In the genomic region with DNA sequence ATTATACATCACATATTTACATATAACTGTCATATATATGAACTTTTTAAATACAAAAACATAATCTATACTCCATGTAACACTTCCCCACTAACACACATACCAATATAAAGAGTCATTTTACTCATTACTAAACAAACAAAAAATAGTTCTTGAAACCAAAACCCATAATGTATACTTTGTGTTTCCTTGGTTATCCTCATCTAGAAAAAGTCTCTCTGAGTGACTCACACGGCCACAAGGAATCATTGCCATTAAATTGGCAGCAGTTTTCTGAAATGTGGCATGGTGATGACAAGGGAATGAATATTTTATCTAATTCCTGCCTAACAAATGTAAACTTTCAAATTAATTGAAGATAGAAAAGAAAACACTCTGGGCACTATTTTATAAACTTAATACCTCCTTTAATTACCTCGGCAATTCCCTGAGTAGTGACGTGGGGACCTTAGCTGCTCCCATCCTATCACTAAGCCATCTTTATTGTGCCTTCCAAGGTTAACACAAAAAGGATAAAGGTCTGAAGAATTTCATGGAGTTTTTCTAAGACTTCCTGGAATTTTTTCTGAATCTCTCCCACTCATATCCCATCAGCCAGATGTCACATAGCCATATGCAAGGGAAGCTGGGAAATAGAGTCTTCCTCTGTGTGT, we compare ENCODE assay signal across 18 cellular contexts.
DNase-seq lines count a peak whose midpoint lies in the region; ATAC-seq and TF ChIP-seq lines count a peak whose summit lies in the region.
"Had no signal": no experiment of that assay in that cellular context is flagged by ENCODE, and none has a peak within 500 bp of the region (broad histone marks: within the 10 kb centered on the region; RNA-seq: fewer than 3 reads in every experiment).

No MANE protein-coding gene starts in this region.

- peak; percentile 34 for DNase-seq in AG04449 (ENCODE audit: low read depth, low spot score)
- peak; percentile 86 for DNase-seq in HT1080 (ENCODE audit: low read depth)
- DNase-seq in astrocyte of the hippocampus (ENCODE audit: low read depth, low spot score) = peak; percentile 80
- peak; percentile 82 for DNase-seq in glomerular visceral epithelial cell (ENCODE audit: extremely low spot score)
- no peak for DNase-seq in COR-L47 (lab: John Stamatoyannopoulos, UW)
- no peak for DNase-seq in GM19240 (ENCODE audit: insufficient read length, low spot score)
- DNase-seq in NCI-H2171 (lab: John Stamatoyannopoulos, UW) = no peak
- DNase-seq in stimulated activated naive CD8-positive, alpha-beta T cell treated with anti-CD3 and anti-CD28 coated beads, Interleukin-15, Interleukin-2, amounts not matched to agents 100 U/mL and 50 U/mL, for 24 hours = no peak
- DNase-seq: activated CD8-positive, alpha-beta memory T cell treated with anti-CD3 and anti-CD28 coated beads for 24 hours; activated effector memory CD4-positive, alpha-beta T cell treated with anti-CD3 and anti-CD28 coated beads, Interleukin-2, amount 50 U/mL, for 16 hours; caudate nucleus; DND-41; midbrain; NCI-H187; NCI-H82; SJCRH30 had no signal

- POLR2A ChIA-PET in AG04449 (lab: Yijun Ruan, JAX) = no interaction called here

- CTCF ChIA-PET in AG04449 (lab: Yijun Ruan, JAX) = no interaction called here

- ATAC-seq in stimulated activated naive CD8-positive, alpha-beta T cell treated with anti-CD3 and anti-CD28 coated beads, Interleukin-15, Interleukin-2, amounts not matched to agents 100 U/mL and 50 U/mL, for 24 hours = no peak
- ATAC-seq: K562 had no signal

- no peak for TF ChIP-seq CTCF in AG04449 (IDR thresholded peaks at IDR 0.05; ENCODE audit: insufficient read depth, low read length, missing control alignments)

- no peak overlapping the region for H3K4me3 ChIP-seq in AG04449 (ENCODE audit: low read depth, low read length)
- H3K4me3 ChIP-seq: K562, SJCRH30, tibial nerve had no signal

Comparison
In these comparisons a context has a peak if more than half of its experiments do, and no peak if none do; other contexts are left out.
1. DNase-seq: peak in AG04449 (single experiment), HT1080 (single experiment), astrocyte of the hippocampus (single experiment) and glomerular visceral epithelial cell (single experiment); none in COR-L47 (single experiment), GM19240 (single experiment), NCI-H2171 (single experiment) and stimulated activated naive CD8-positive, alpha-beta T cell treated with anti-CD3 and anti-CD28 coated beads, Interleukin-15, Interleukin-2, amounts not matched to agents 100 U/mL and 50 U/mL, for 24 hours (single experiment).